1 cellular context compared by ENCODE assay signal in the genomic region with DNA sequence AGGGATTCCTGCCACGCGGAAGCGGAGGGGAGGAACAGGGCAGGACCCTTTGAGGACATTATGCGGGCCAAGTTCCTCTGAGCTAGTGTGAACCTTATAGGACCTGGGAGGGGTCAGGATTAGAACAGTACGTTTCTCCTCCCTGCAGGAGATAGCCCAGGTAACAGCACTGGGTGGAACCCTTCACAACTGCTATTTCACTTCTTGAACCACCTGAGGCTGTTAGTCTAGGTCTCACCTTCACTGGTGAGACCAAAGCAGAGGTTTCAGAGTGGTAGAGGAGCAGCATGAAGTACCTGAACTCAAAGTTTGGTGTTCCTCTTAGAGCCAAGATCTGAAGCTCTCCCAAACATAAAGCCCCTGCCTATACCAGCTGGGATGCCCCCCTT.
TF ChIP-seq lines count a peak whose summit lies in the region.

No MANE protein-coding gene starts in this region.

TF ChIP-seq in A549, 52 proteins besides CTCF, POLR2A, EP300 and RAD21 (continued from another document):
- TF ChIP-seq, protein P1, sequence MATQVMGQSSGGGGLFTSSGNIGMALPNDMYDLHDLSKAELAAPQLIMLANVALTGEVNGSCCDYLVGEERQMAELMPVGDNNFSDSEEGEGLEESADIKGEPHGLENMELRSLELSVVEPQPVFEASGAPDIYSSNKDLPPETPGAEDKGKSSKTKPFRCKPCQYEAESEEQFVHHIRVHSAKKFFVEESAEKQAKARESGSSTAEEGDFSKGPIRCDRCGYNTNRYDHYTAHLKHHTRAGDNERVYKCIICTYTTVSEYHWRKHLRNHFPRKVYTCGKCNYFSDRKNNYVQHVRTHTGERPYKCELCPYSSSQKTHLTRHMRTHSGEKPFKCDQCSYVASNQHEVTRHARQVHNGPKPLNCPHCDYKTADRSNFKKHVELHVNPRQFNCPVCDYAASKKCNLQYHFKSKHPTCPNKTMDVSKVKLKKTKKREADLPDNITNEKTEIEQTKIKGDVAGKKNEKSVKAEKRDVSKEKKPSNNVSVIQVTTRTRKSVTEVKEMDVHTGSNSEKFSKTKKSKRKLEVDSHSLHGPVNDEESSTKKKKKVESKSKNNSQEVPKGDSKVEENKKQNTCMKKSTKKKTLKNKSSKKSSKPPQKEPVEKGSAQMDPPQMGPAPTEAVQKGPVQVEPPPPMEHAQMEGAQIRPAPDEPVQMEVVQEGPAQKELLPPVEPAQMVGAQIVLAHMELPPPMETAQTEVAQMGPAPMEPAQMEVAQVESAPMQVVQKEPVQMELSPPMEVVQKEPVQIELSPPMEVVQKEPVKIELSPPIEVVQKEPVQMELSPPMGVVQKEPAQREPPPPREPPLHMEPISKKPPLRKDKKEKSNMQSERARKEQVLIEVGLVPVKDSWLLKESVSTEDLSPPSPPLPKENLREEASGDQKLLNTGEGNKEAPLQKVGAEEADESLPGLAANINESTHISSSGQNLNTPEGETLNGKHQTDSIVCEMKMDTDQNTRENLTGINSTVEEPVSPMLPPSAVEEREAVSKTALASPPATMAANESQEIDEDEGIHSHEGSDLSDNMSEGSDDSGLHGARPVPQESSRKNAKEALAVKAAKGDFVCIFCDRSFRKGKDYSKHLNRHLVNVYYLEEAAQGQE (IDR thresholded peaks at IDR 0.05) = no peak
- TF ChIP-seq, protein P2, sequence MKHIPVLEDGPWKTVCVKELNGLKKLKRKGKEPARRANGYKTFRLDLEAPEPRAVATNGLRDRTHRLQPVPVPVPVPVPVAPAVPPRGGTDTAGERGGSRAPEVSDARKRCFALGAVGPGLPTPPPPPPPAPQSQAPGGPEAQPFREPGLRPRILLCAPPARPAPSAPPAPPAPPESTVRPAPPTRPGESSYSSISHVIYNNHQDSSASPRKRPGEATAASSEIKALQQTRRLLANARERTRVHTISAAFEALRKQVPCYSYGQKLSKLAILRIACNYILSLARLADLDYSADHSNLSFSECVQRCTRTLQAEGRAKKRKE (CRISPR knock-in tag; IDR thresholded peaks at IDR 0.05; ENCODE audit: low read depth) = no peak
- TF ChIP-seq SREBF2 (IDR thresholded peaks at IDR 0.05) = no peak
- TF ChIP-seq, protein P3, sequence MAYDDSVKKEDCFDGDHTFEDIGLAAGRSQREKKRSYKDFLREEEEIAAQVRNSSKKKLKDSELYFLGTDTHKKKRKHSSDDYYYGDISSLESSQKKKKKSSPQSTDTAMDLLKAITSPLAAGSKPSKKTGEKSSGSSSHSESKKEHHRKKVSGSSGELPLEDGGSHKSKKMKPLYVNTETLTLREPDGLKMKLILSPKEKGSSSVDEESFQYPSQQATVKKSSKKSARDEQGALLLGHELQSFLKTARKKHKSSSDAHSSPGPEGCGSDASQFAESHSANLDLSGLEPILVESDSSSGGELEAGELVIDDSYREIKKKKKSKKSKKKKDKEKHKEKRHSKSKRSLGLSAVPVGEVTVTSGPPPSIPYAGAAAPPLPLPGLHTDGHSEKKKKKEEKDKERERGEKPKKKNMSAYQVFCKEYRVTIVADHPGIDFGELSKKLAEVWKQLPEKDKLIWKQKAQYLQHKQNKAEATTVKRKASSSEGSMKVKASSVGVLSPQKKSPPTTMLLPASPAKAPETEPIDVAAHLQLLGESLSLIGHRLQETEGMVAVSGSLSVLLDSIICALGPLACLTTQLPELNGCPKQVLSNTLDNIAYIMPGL (CRISPR knock-in tag; IDR thresholded peaks at IDR 0.05; ENCODE audit: borderline replicate concordance) = no peak
- TF ChIP-seq ZNF302 (CRISPR knock-in tag; IDR thresholded peaks at IDR 0.05) = no peak
- no peak for TF ChIP-seq HDAC2 (IDR thresholded peaks at IDR 0.05)
TF ChIP-seq in A549: peak in this region for 0.
